ENCODE assay signal across 17 cellular contexts in the genomic region with DNA sequence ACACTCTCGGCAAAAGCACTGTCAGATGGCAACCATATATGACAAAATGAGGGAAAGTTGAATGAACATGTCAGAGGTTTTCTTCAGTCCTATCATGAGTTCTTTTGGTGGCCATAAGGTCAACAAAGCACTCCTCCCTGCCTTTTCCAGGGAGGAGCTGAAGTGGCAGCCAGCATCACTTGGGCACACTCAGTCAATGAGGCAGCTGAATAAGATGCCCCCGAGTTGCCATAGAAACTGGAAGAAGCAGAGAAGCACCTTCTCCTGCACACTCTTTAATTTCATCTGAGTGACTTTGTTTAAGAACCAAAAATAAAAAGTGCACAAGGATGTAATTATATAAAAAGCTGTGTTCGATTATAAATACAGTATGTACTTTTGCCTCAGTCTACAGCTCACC. TPM values are rescaled to one million over a fixed set of nuclear protein-coding genes. Genes with fewer than 3 reads are reported as not detected.
"Had no signal": no experiment of that assay in that cellular context is flagged by ENCODE, and none has a peak within 500 bp of the region (broad histone marks: within the 10 kb centered on the region; RNA-seq: fewer than 3 reads in every experiment).

No MANE protein-coding gene starts in this region.

- H3K27me3 ChIP-seq: brain microvascular endothelial cell, suprapubic skin had no signal

- H3K4me1 ChIP-seq: lower lobe of right lung had no signal

- H3K4me3 ChIP-seq: coronary artery, lower lobe of right lung, suprapubic skin had no signal

- DNase-seq: activated CD4-positive, alpha-beta T cell treated with anti-CD3 and anti-CD28 coated beads, Interleukin-2, amount 10 ng/mL, durations not matched to agents 7 days and 5 days; activated CD8-positive, alpha-beta T cell treated with anti-CD3 and anti-CD28 coated beads, Interleukin-2, amount 10 ng/mL, durations not matched to agents 7 days and 5 days; activated effector memory CD4-positive, alpha-beta T cell treated with Interleukin-2 at 50 U/mL for 16 hours; activated naive CD4-positive, alpha-beta T cell treated with anti-CD3 and anti-CD28 coated beads, Interleukin-2, amount 10 ng/mL, durations not matched to agents 7 days and 5 days; activated naive CD8-positive, alpha-beta T cell treated with anti-CD3 and anti-CD28 coated beads, Interleukin-2, amount 50 U/mL, for 24 hours; activated T-cell treated with anti-CD3 and anti-CD28 coated beads, Interleukin-2, amount 50 U/mL, for 4 hours; effector CD4-positive, alpha-beta T cell; left colon; lower lobe of right lung; stimulated activated CD4-positive, alpha-beta T cell treated with anti-CD3 and anti-CD28 coated beads, Interleukin-12 subunit alpha, Interleukin-12 subunit beta, amount 100 ng/mL, for 4 hours; stimulated activated CD4-positive, alpha-beta T cell treated with anti-CD3 and anti-CD28 coated beads, Interleukin-1b, Interleukin-23, amount 100 ng/mL, for 48 hours; stimulated activated naive CD8-positive, alpha-beta T cell treated with anti-CD3 and anti-CD28 coated beads, Interleukin-15, Interleukin-2, amounts not matched to agents 100 U/mL and 50 U/mL, for 24 hours; trophoblast cell had no signal

- ATAC-seq: activated CD8-positive, alpha-beta T cell treated with anti-CD3 and anti-CD28 coated beads, Interleukin-2, amount 10 ng/mL, durations not matched to agents 7 days and 5 days; activated naive CD8-positive, alpha-beta T cell treated with anti-CD3 and anti-CD28 coated beads, Interleukin-2, amount 50 U/mL, for 24 hours; activated T-cell treated with anti-CD3 and anti-CD28 coated beads, Interleukin-2, amount 50 U/mL, for 4 hours; left colon; lower lobe of right lung; natural killer cell treated with Interleukin-12 subunit alpha and Interleukin-12 subunit beta and Interleukin-15 and Interleukin-18, amount 100 ng/mL, for 72 hours; stimulated activated naive CD8-positive, alpha-beta T cell treated with anti-CD3 and anti-CD28 coated beads, Interleukin-15, Interleukin-2, amounts not matched to agents 100 U/mL and 50 U/mL, for 24 hours had no signal

- H3K27ac ChIP-seq: brain microvascular endothelial cell, coronary artery, lower lobe of right lung had no signal

- H3K9me3 ChIP-seq: lower lobe of right lung, suprapubic skin had no signal

- H3K36me3 ChIP-seq: brain microvascular endothelial cell, lower lobe of right lung, suprapubic skin had no signal

RNA-seq across cellular contexts. Expression of gene KCNJ2, which starts 15.9 kb away (rescaled TPM):
- total RNA-seq: activated CD4-positive, alpha-beta T cell treated with anti-CD3 and anti-CD28 coated beads, Interleukin-2, amount 10 ng/mL, durations not matched to agents 7 days and 5 days; activated CD8-positive, alpha-beta T cell treated with anti-CD3 and anti-CD28 coated beads, Interleukin-2, amount 10 ng/mL, durations not matched to agents 7 days and 5 days; activated T-cell treated with anti-CD3 and anti-CD28 coated beads, Interleukin-2, amount 50 U/mL, for 4 hours had no signal
